35 cellular contexts compared by ENCODE assay signal in the genomic region with DNA sequence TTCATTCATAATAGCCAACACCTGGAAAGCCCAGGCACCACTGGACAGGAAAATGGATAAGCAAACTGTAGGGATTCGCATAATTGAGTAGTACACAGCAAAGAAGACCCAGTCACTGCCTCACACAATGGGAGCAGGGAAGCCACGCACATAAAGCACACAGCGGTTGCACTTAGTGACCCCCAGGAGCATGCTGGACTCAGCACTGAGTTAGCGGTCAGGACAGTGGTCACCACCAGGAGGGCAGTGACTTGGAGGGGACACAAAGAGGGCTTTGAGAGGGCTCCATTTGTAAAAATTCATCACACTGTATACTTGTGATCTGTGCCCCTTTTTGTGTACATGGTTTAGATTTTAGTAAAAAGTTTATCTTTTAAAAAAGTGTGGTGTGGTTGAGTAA. TPM values are rescaled to one million over a fixed set of nuclear protein-coding genes. Genes with fewer than 3 reads are reported as not detected.
"Had no signal": no experiment of that assay in that cellular context is flagged by ENCODE, and none has a peak within 500 bp of the region (broad histone marks: within the 10 kb centered on the region; RNA-seq: fewer than 3 reads in every experiment).

No MANE protein-coding gene starts in this region.

- H3K4me1 ChIP-seq: parathyroid adenoma, psoas muscle, spleen, thyroid gland, tibial nerve, upper lobe of left lung, vagina had no signal

- H3K9me3 ChIP-seq: ovary, psoas muscle, thoracic aorta, thyroid gland, vagina had no signal

- H3K4me3 Mint-ChIP-seq: naive thymus-derived CD4-positive, alpha-beta T cell; natural killer cell; nephron; stimulated activated memory B cell treated with anti-CD40 and anti-IgM and Interleukin-4, amounts not matched to agents 10 μg/mL and 1 μg/mL and 100 μg/mL, for 72 hours; stimulated activated naive CD8-positive, alpha-beta T cell treated with anti-CD3 and anti-CD28 coated beads, Interleukin-15, amount 100 ng/mL, for 72 hours had no signal

- DNase-seq: naive thymus-derived CD4-positive, alpha-beta T cell; natural killer cell; occipital lobe; ovary; posterior cingulate gyrus; psoas muscle; right cardiac atrium; spleen; stimulated activated CD4-positive, alpha-beta T cell treated with anti-CD3 and anti-CD28 coated beads, Interleukin-12 subunit alpha, Interleukin-12 subunit beta, amount 100 ng/mL, for 4 hours; stimulated activated CD4-positive, alpha-beta T cell treated with anti-CD3 and anti-CD28 coated beads, Interleukin-1b, Interleukin-23, amount 100 ng/mL, for 48 hours; stimulated activated CD4-positive, alpha-beta T cell treated with anti-CD3 and anti-CD28 coated beads, Interleukin-4, amount 100 ng/mL, for 1 hour; stimulated activated CD4-positive, alpha-beta T cell treated with anti-CD3 and anti-CD28 coated beads, Interleukin-4, amount 100 ng/mL, for 4 hours; stimulated activated CD8-positive, alpha-beta memory T cell treated with anti-CD3 and anti-CD28 coated beads, Interleukin-4, amount 100 ng/mL, for 48 hours; stimulated activated naive CD4-positive, alpha-beta T cell; stimulated activated naive CD8-positive, alpha-beta T cell treated with anti-CD3 and anti-CD28 coated beads, Interleukin-15, amount 100 ng/mL, for 72 hours; stimulated activated naive CD8-positive, alpha-beta T cell treated with anti-CD3 and anti-CD28 coated beads, Interleukin-15, Interleukin-2, amounts not matched to agents 100 U/mL and 50 U/mL, for 24 hours; thyroid gland; trophoblast cell; upper lobe of left lung had no signal

- ATAC-seq: naive thymus-derived CD4-positive, alpha-beta T cell; natural killer cell; psoas muscle; right cardiac atrium; sciatic nerve; stimulated activated memory B cell treated with anti-CD40 and anti-IgM and Interleukin-4, amounts not matched to agents 10 μg/mL and 1 μg/mL and 100 μg/mL, for 72 hours; stimulated activated naive CD8-positive, alpha-beta T cell treated with anti-CD3 and anti-CD28 coated beads, Interleukin-15, amount 100 ng/mL, for 72 hours; stimulated activated naive CD8-positive, alpha-beta T cell treated with anti-CD3 and anti-CD28 coated beads, Interleukin-15, Interleukin-2, amounts not matched to agents 100 U/mL and 50 U/mL, for 24 hours had no signal

- H3K27ac ChIP-seq: ovary, parathyroid adenoma, psoas muscle, skin epidermis, spleen, thoracic aorta, thyroid gland, tibial nerve, upper lobe of left lung, vagina had no signal

- H3K27me3 Mint-ChIP-seq: naive thymus-derived CD4-positive, alpha-beta T cell; stimulated activated memory B cell treated with anti-CD40 and anti-IgM and Interleukin-4, amounts not matched to agents 10 μg/mL and 1 μg/mL and 100 μg/mL, for 72 hours; stimulated activated naive CD8-positive, alpha-beta T cell treated with anti-CD3 and anti-CD28 coated beads, Interleukin-15, amount 100 ng/mL, for 72 hours had no signal

- H3K27ac Mint-ChIP-seq: natural killer cell; nephron; progenitor cell of endocrine pancreas; stimulated activated memory B cell treated with anti-CD40 and anti-IgM and Interleukin-4, amounts not matched to agents 10 μg/mL and 1 μg/mL and 100 μg/mL, for 72 hours; stimulated activated naive CD8-positive, alpha-beta T cell treated with anti-CD3 and anti-CD28 coated beads, Interleukin-15, amount 100 ng/mL, for 72 hours had no signal

- H3K9me3 Mint-ChIP-seq: stimulated activated memory B cell treated with anti-CD40 and anti-IgM and Interleukin-4, amounts not matched to agents 10 μg/mL and 1 μg/mL and 100 μg/mL, for 72 hours; stimulated activated naive CD8-positive, alpha-beta T cell treated with anti-CD3 and anti-CD28 coated beads, Interleukin-15, amount 100 ng/mL, for 72 hours had no signal

- H3K27me3 ChIP-seq: ovary, spleen, thyroid gland, tibial nerve, upper lobe of left lung, vagina had no signal

- H3K4me1 Mint-ChIP-seq: natural killer cell; stimulated activated memory B cell treated with anti-CD40 and anti-IgM and Interleukin-4, amounts not matched to agents 10 μg/mL and 1 μg/mL and 100 μg/mL, for 72 hours; stimulated activated naive CD8-positive, alpha-beta T cell treated with anti-CD3 and anti-CD28 coated beads, Interleukin-15, amount 100 ng/mL, for 72 hours had no signal

- H3K36me3 Mint-ChIP-seq: natural killer cell; stimulated activated memory B cell treated with anti-CD40 and anti-IgM and Interleukin-4, amounts not matched to agents 10 μg/mL and 1 μg/mL and 100 μg/mL, for 72 hours had no signal

- H3K4me3 ChIP-seq: ovary, psoas muscle, skin epidermis, smooth muscle cell, spleen, thoracic aorta, thyroid gland, tibial nerve, upper lobe of left lung, vagina had no signal

- H3K36me3 ChIP-seq: ovary, spleen, thoracic aorta, thyroid gland, tibial nerve, upper lobe of left lung, vagina had no signal

RNA-seq across cellular contexts. Expression of a gene that starts 2.4 kb away (rescaled TPM):
- total RNA-seq: naive thymus-derived CD4-positive, alpha-beta T cell; natural killer cell; occipital lobe; osteoblast; progenitor cell of endocrine pancreas; psoas muscle; renal cortical epithelial cell; right cardiac atrium; sciatic nerve; smooth muscle cell; spleen; subcutaneous adipose tissue; temporal lobe; thoracic aorta; thyroid gland; tibial nerve; upper lobe of left lung; ureter; vagina had no signal
- polyA plus RNA-seq: naive thymus-derived CD4-positive, alpha-beta T cell; neural cell; ovary; psoas muscle; right cardiac atrium; smooth muscle cell; spleen had no signal

RNA-seq across cellular contexts. Expression of a gene that starts 19.9 kb away (rescaled TPM):
- total RNA-seq: naive thymus-derived CD4-positive, alpha-beta T cell; natural killer cell; occipital lobe; osteoblast; ovary; progenitor cell of endocrine pancreas; psoas muscle; renal cortical epithelial cell; right cardiac atrium; sciatic nerve; smooth muscle cell; spleen; subcutaneous adipose tissue; temporal lobe; thoracic aorta; thyroid gland; tibial nerve; upper lobe of left lung; ureter; vagina had no signal
- polyA plus RNA-seq: naive thymus-derived CD4-positive, alpha-beta T cell; neural cell; ovary; psoas muscle; right cardiac atrium; smooth muscle cell; spleen had no signal

RNA-seq across cellular contexts. Expression of a gene that starts 28.1 kb away (rescaled TPM):
- total RNA-seq: naive thymus-derived CD4-positive, alpha-beta T cell; natural killer cell; occipital lobe; osteoblast; ovary; progenitor cell of endocrine pancreas; psoas muscle; renal cortical epithelial cell; sciatic nerve; smooth muscle cell; spleen; subcutaneous adipose tissue; temporal lobe; thoracic aorta; thyroid gland; tibial nerve; upper lobe of left lung; ureter; vagina had no signal
- polyA plus RNA-seq: naive thymus-derived CD4-positive, alpha-beta T cell; neural cell; ovary; psoas muscle; right cardiac atrium; smooth muscle cell; spleen had no signal

RNA-seq across cellular contexts. Expression of a gene that starts 43.8 kb away (rescaled TPM):
- total RNA-seq: naive thymus-derived CD4-positive, alpha-beta T cell; natural killer cell; osteoblast; progenitor cell of endocrine pancreas; psoas muscle; renal cortical epithelial cell; right cardiac atrium; sciatic nerve; smooth muscle cell; spleen; subcutaneous adipose tissue; temporal lobe; thoracic aorta; thyroid gland; tibial nerve; ureter; vagina had no signal
- polyA plus RNA-seq: naive thymus-derived CD4-positive, alpha-beta T cell; neural cell; ovary; psoas muscle; right cardiac atrium; smooth muscle cell; spleen had no signal

RNA-seq across cellular contexts. Expression of a gene that starts 47.1 kb away (rescaled TPM):
- total RNA-seq: naive thymus-derived CD4-positive, alpha-beta T cell; natural killer cell; occipital lobe; osteoblast; ovary; progenitor cell of endocrine pancreas; psoas muscle; renal cortical epithelial cell; right cardiac atrium; sciatic nerve; smooth muscle cell; spleen; subcutaneous adipose tissue; temporal lobe; thoracic aorta; thyroid gland; tibial nerve; upper lobe of left lung; ureter; vagina had no signal
- polyA plus RNA-seq: naive thymus-derived CD4-positive, alpha-beta T cell; neural cell; ovary; psoas muscle; right cardiac atrium; smooth muscle cell; spleen had no signal
